In genomic region chrX:149506349-149506748, GRCh38 we compare ENCODE assay signal across 17 cellular contexts. TPM values are rescaled to one million over a fixed set of nuclear protein-coding genes. Genes with fewer than 3 reads are reported as not detected.
"Had no signal": no experiment of that assay in that cellular context is flagged by ENCODE, and none has a peak within 500 bp of the region (broad histone marks: within the 10 kb centered on the region; RNA-seq: fewer than 3 reads in every experiment).

No MANE protein-coding gene starts in this region.

- DNase-seq: activated CD4-positive, alpha-beta T cell treated with anti-CD3 and anti-CD28 coated beads for 48 hours; activated gamma-delta T cell treated with Interleukin-2 at 50 U/mL for 16 hours; activated T-cell treated with anti-CD3 and anti-CD28 coated beads, Interleukin-2, amount 50 U/mL, for 24 hours; effector memory CD8-positive, alpha-beta T cell; left ventricle myocardium inferior; mesendoderm; pancreas; stimulated activated CD4-positive, alpha-beta T cell treated with anti-CD3 and anti-CD28 coated beads, Interleukin-2, amount 100 ng/mL, for 48 hours; stimulated activated naive CD4-positive, alpha-beta T cell treated with Interleukin-2 at 50 U/mL for 16 hours had no signal

- H3K27ac ChIP-seq: neural progenitor cell, pancreas had no signal

- H3K27me3 Mint-ChIP-seq: effector memory CD8-positive, alpha-beta T cell had no signal

- H3K9me3 Mint-ChIP-seq: activated T-cell treated with anti-CD3 and anti-CD28 coated beads, Interleukin-2, amount 50 U/mL, for 24 hours; effector memory CD8-positive, alpha-beta T cell; T-helper 1 cell treated with Interleukin-12 subunit alpha and Interleukin-12 subunit beta and Interleukin-4 antibody, amounts not matched to agents 30 μg/mL and 1 μg/mL, for 36 hours had no signal

- H3K4me3 ChIP-seq: esophagus muscularis mucosa, neural progenitor cell, pancreas had no signal

- H3K4me2 ChIP-seq: neural progenitor cell had no signal

- H3K27ac Mint-ChIP-seq: neural progenitor cell had no signal

- H3K9ac ChIP-seq: neural progenitor cell had no signal

- ATAC-seq: effector memory CD8-positive, alpha-beta T cell; pancreas; SK-N-SH treated with all-trans-retinoic acid at 6 μM for 48 hours had no signal

- H3K4me1 ChIP-seq: neural progenitor cell had no signal

- H2AFZ ChIP-seq: neural progenitor cell had no signal

- H3K27me3 ChIP-seq: esophagus muscularis mucosa, neural progenitor cell had no signal

- H3K9me3 ChIP-seq: esophagus muscularis mucosa, left ventricle myocardium inferior, pancreas, thoracic aorta had no signal

- H3K36me3 ChIP-seq: neural progenitor cell, pancreas, thoracic aorta had no signal

RNA-seq across cellular contexts. Expression of gene HSFX3, which starts 43.4 kb away (rescaled TPM):
- total RNA-seq: esophagus muscularis mucosa, fibroblast of villous mesenchyme, pancreas, renal cortical epithelial cell, thoracic aorta, urinary bladder had no signal
- polyA plus RNA-seq: pancreas, urinary bladder had no signal
